8 cellular contexts compared by ENCODE assay signal in genomic region chr4:2937146-2937857, GRCh38. TPM values are rescaled to one million over a fixed set of nuclear protein-coding genes. Genes with fewer than 3 reads are reported as not detected.
DNase-seq lines count a peak whose midpoint lies in the region; ATAC-seq, FAIRE-seq and TF ChIP-seq lines count a peak whose summit lies in the region.

No MANE protein-coding gene starts in this region.

- intact Hi-C loops in sciatic nerve (cut with DNase I), result loop anchor here (10.0 kb wide), 1 partner anchor 183 kb away; the partner anchor contains the start of gene TNIP2

- H3K27me3 Mint-ChIP-seq in chondrocyte (ENCODE audit: low read depth) (no peaks in the 10 kb centered on the region), endothelial cell (ENCODE audit: unreplicated experiment) (peaks cover 7% of the 10 kb centered on the region)

- peaks cover 36% of the 10 kb centered on the region for H3K4me1 Mint-ChIP-seq in chondrocyte (ENCODE audit: low read depth)
- H3K4me1 Mint-ChIP-seq in endothelial cell (ENCODE audit: unreplicated experiment), result peaks cover 10% of the 10 kb centered on the region

- no peak for FAIRE-seq in GM12891 (lab: Jason Lieb, UNC)

- H3K27ac Mint-ChIP-seq in chondrocyte (ENCODE audit: unreplicated experiment) (peak overlapping the region; percentile 42), endothelial cell (ENCODE audit: unreplicated experiment) (no peak overlapping the region)

- H3K9me3 Mint-ChIP-seq in chondrocyte (ENCODE audit: low read depth) (no peaks in the 10 kb centered on the region), endothelial cell (ENCODE audit: unreplicated experiment) (no peaks in the 10 kb centered on the region)

- H3K4me3 Mint-ChIP-seq in chondrocyte (ENCODE audit: unreplicated experiment) (no peak overlapping the region), endothelial cell (ENCODE audit: unreplicated experiment) (no peak overlapping the region)

- H3K36me3 Mint-ChIP-seq in chondrocyte (ENCODE audit: low read depth), result peaks cover 15% of the 10 kb centered on the region
- peaks cover 25% of the 10 kb centered on the region for H3K36me3 Mint-ChIP-seq in endothelial cell (ENCODE audit: low read depth, unreplicated experiment)

- DNase-seq in GM12891 (ENCODE audit: insufficient read length, low spot score) (no peak), NCI-H2196 (lab: John Stamatoyannopoulos, UW; ENCODE audit: unreplicated experiment) (peak; percentile 64), chondrocyte (ENCODE audit: low spot score) (peak; percentile 84), sciatic nerve (ENCODE audit: low spot score) (peak; percentile 51), endothelial cell (ENCODE audit: low spot score) (no peak), NOMO-1 (lab: John Stamatoyannopoulos, UW; ENCODE audit: unreplicated experiment in 2 of 2) (no peak)

- TF ChIP-seq POLR2A in GM12891 (IDR thresholded peaks at IDR 0.05; ENCODE audit: low read depth, low read length), result no peak; the same call in 1 of the 2 replicates

- TF ChIP-seq CTCF in chondrocyte (IDR thresholded peaks at IDR 0.05) (no peak), endothelial cell (IDR thresholded peaks at IDR 0.05; ENCODE audit: unreplicated experiment) (no peak)

- ATAC-seq in sciatic nerve (no peak), HG02884 (IDR thresholded peaks at IDR 0.05; ENCODE audit: unreplicated experiment) (no peak), GM21717 (IDR thresholded peaks at IDR 0.05; ENCODE audit: unreplicated experiment) (no peak)

TF ChIP-seq in GM12891, 5 proteins besides CTCF, POLR2A, EP300 and RAD21:
- TF ChIP-seq POU2F2 (IDR thresholded peaks at IDR 0.05; ENCODE audit: low read depth, low read length), result peak; percentile 78
- no peak for TF ChIP-seq PAX5 (IDR thresholded peaks at IDR 0.05; ENCODE audit: insufficient read depth, low read length, severe bottlenecking)
- no peak for TF ChIP-seq TAF1 (IDR thresholded peaks at IDR 0.05; ENCODE audit: low read depth, low read length)
- TF ChIP-seq SPI1 (IDR thresholded peaks at IDR 0.05; ENCODE audit: low read depth, low read length), result 0 out of 2 replicates have a peak, but pooled peaks have one; percentile 6
- TF ChIP-seq POLR2AphosphoS5 (IDR thresholded peaks at IDR 0.05; ENCODE audit: low read depth, low read length), result peak; percentile 70

RNA-seq across cellular contexts. Expression of gene NOP14, which starts 25.9 kb away (rescaled TPM):
- polyA plus RNA-seq in GM12891 (2012; ENCODE audit: low read depth, missing spikeins), result 41.1 TPM
- total RNA-seq in chondrocyte (22.2 to 23.9 TPM (median 22.7 TPM) in 3 replicates), sciatic nerve (20.0 TPM), endothelial cell (ENCODE audit: unreplicated experiment) (22.9 TPM)

RNA-seq across cellular contexts. Expression of gene GRK4, which starts 26.1 kb away (rescaled TPM):
- polyA plus RNA-seq in GM12891 (2012; ENCODE audit: low read depth, missing spikeins), result 1.5 TPM
- total RNA-seq in chondrocyte, result 12.0 to 13.4 TPM (median 12.8 TPM) in 3 replicates
- total RNA-seq in sciatic nerve, result 14.8 TPM
- 5.9 TPM for total RNA-seq in endothelial cell (ENCODE audit: unreplicated experiment)

Comparison
In these comparisons a context has a peak if more than half of its experiments do, and no peak if none do; other contexts are left out.
1. DNase-seq: peak in NCI-H2196 (single experiment), chondrocyte (single experiment) and sciatic nerve (single experiment); none in GM12891 (single experiment), endothelial cell (single experiment) and NOMO-1 (0 of 2).